11 cellular contexts compared by ENCODE assay signal in the genomic region with DNA sequence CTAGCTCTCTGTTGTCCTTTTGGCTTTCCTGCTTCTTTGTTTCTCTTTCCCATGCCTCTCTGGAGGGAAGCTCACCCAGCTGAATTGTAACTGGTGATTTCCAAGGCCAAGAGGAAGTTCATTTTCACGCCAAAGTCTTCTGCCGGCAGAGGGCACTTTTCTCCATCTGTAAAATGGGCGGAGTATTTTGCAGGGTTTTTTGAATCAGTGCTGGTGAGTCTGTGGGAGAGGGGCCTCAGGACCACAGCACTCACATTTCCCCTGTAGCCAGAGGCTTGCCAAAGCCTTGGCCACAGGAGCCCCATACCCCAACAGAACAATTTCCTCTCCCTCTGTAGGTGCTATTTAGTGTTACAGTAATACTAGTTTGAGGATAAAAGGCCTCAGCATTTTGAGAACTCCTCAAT. TPM values are rescaled to one million over a fixed set of nuclear protein-coding genes. Genes with fewer than 3 reads are reported as not detected.
DNase-seq lines count a peak whose midpoint lies in the region; ATAC-seq, FAIRE-seq and TF ChIP-seq lines count a peak whose summit lies in the region.
"Had no signal": no experiment of that assay in that cellular context is flagged by ENCODE, and none has a peak within 500 bp of the region (broad histone marks: within the 10 kb centered on the region; RNA-seq: fewer than 3 reads in every experiment).

No MANE protein-coding gene starts in this region.

- no peak overlapping the region for H3K14ac ChIP-seq in H1 (ENCODE audit: insufficient read length)

- no peaks in the 10 kb centered on the region for H3K79me1 ChIP-seq in H1 (ENCODE audit: low read depth, low read length)

- H4K5ac ChIP-seq in H1 (ENCODE audit: insufficient read length, low read depth, low read length): no peak overlapping the region

- H3K27me3 ChIP-seq in H1 (replicated peaks in 1 of 4; ENCODE audit: control insufficient read depth in 3 of 4, extremely low read depth in 1 of 4, insufficient read depth in 3 of 4, low read length in 3 of 4) (no peaks in the 10 kb centered on the region), testis (no peaks in the 10 kb centered on the region)
- H3K27me3 ChIP-seq: neutrophil had no signal

- no peaks in the 10 kb centered on the region for H4K20me1 ChIP-seq in H1 (replicated peaks in 1 of 2; ENCODE audit: control insufficient read depth in 1 of 2, insufficient read depth in 2 of 2, low read length in 2 of 2)

- peak; percentile 57 for DNase-seq in activated naive CD4-positive, alpha-beta T cell treated with Interleukin-2 at 50 U/mL for 16 hours
- no peak for DNase-seq in activated naive CD4-positive, alpha-beta T cell (lab: John Stamatoyannopoulos, UW)
- peak; percentile 29 for DNase-seq in T-helper 2 cell treated with Interferon-gamma antibody and Interleukin-4, amounts not matched to agents 5 μg/mL and 100 μg/mL, for 36 hours (ENCODE audit: low spot score)
- DNase-seq in H1 (ENCODE audit: low read depth in 1 of 2, low spot score in 2 of 2) (no peak), testis (peak; percentile 28), NCI-H2196 treated with DMSO at 0.1 percent for 48 hours (lab: John Stamatoyannopoulos, UW; ENCODE audit: unreplicated experiment) (no peak), RCC 7860 (ENCODE audit: low spot score) (no peak)
- DNase-seq: C1 segment of cervical spinal cord; NK-92 treated with Interleukin-12 subunit alpha and Interleukin-12 subunit beta, amount 100 ng/mL, for 24 hours had no signal

- no peak overlapping the region for H3K27ac Mint-ChIP-seq in T-helper 2 cell treated with Interferon-gamma antibody and Interleukin-4, amounts not matched to agents 5 μg/mL and 100 μg/mL, for 36 hours

- H3K36me3 Mint-ChIP-seq in T-helper 2 cell treated with Interferon-gamma antibody and Interleukin-4, amounts not matched to agents 5 μg/mL and 100 μg/mL, for 36 hours (ENCODE audit: low read depth): no peaks in the 10 kb centered on the region

- TF ChIP-seq CTCF in H1 (IDR thresholded peaks at IDR 0.05; ENCODE audit: control extremely low read depth in 1 of 3, insufficient read depth in 1 of 3, low read depth in 1 of 3, low read length in 3 of 3): no peak
- TF ChIP-seq CTCF in testis (IDR thresholded peaks at IDR 0.05): peak in 1 of 3 experiments; percentile 11

- H2BK15ac ChIP-seq in H1 (ENCODE audit: low read length): no peak overlapping the region

- no peak overlapping the region for H3K4ac ChIP-seq in H1 (replicated peaks; ENCODE audit: insufficient read length, low read depth, low read length)

- intact Hi-C loops in testis (cut with DNase I; ENCODE audit: low total_unique reads): no loop called here

- 0 out of 2 replicates have a peak overlapping the region, but pooled peaks have one; percentile 48 for H2BK20ac ChIP-seq in H1 (ENCODE audit: low read length)

- H3K79me2 ChIP-seq in H1 (ENCODE audit: control insufficient read depth in 1 of 2, insufficient read depth in 2 of 2, low read length in 2 of 2): no peaks in the 10 kb centered on the region

- POLR2A ChIA-PET in H1 (lab: Charles Lee; ENCODE audit: partially characterized antibody): interaction anchor here (0.7 to 1.2 kb wide), 3 partner anchors 25 to 42 kb away, joined by 3 to 4 read pairs (median 4); a partner anchor contains a TSS

- FAIRE-seq in H1 (lab: Jason Lieb, UNC) (no peak), RCC 7860 (lab: Jason Lieb, UNC) (no peak)

- H2AK5ac ChIP-seq in H1 (ENCODE audit: low read depth, low read length): no peak overlapping the region

- no peak for ATAC-seq in HG03378 (IDR thresholded peaks at IDR 0.05; ENCODE audit: unreplicated experiment)

- no peak overlapping the region for H3K4me2 ChIP-seq in H1 (ENCODE audit: insufficient read depth in 1 of 2, low read depth in 2 of 2, low read length in 2 of 2)

- 92% methylated on average over 3 of the region's 3 CpGs; no CpG with 5 or more reads in 1 of the 2 experiments for WGBS in H1 (ENCODE audit: extremely low coverage in 1 of 2, insufficient coverage in 1 of 2, insufficient read length in 1 of 2, insufficient replicate concordance in 2 of 2, low coverage in 1 of 2, low lambda C conversion rate in 2 of 2, missing lambda C conversion rate in 1 of 2), 2 experiments
- WGBS in testis, 2 donors: 23 to 25% methylated on average over 3 of the region's 3 CpGs

- H3K18ac ChIP-seq in H1 (ENCODE audit: extremely low read depth, low read length): no peak overlapping the region

- no peak for TF ChIP-seq EP300 in H1 (IDR thresholded peaks at IDR 0.05; ENCODE audit: borderline replicate concordance in 1 of 2, low read depth in 2 of 2, low read length in 2 of 2)

- H3K23me2 ChIP-seq in H1 (ENCODE audit: low read depth, low read length): no peaks in the 10 kb centered on the region

- H3K56ac ChIP-seq in H1 (replicated peaks; ENCODE audit: insufficient read length, low read depth, low read length): no peak overlapping the region

- no peak overlapping the region for H2BK5ac ChIP-seq in H1 (ENCODE audit: low read depth, low read length)

- H3K9ac ChIP-seq in H1 (replicated peaks in 1 of 4; ENCODE audit: extremely low read depth in 1 of 4, low read depth in 3 of 4, low read length in 3 of 4): no peak overlapping the region

- H2BK12ac ChIP-seq in H1 (ENCODE audit: low read depth, low read length): no peak overlapping the region

- H3K4me1 ChIP-seq in H1 (replicated peaks in 1 of 4; ENCODE audit: control insufficient read depth in 3 of 4, insufficient read depth in 4 of 4, low read length in 3 of 4): peaks cover 0 to 1% (median 0%) of the 10 kb centered on the region in 4 experiments; a peak in 2 of 7 replicates
- H3K4me1 ChIP-seq in testis: no peaks in the 10 kb centered on the region

- CTCF ChIA-PET in H1 (lab: Charles Lee; ENCODE audit: partially characterized antibody): interaction anchor here (0.7 to 1.6 kb wide), 10 partner anchors 11 to 610 kb away, joined by 3 to 7 read pairs (median 3); no protein-coding TSS in a partner anchor

- TF ChIP-seq RAD21 in H1 (IDR thresholded peaks at IDR 0.05 in 1 of 2, conservative IDR thresholded peaks at IDR 0.05 in 1 of 2; ENCODE audit: low read depth in 2 of 2, low read length in 2 of 2): peak in 1 of 2 experiments; percentile 4; a peak in 1 of 4 replicates

- H3K27ac ChIP-seq in H1 (ENCODE audit: low read depth, low read length): no peak overlapping the region
- no peak overlapping the region for H3K27ac ChIP-seq in testis
- H3K27ac ChIP-seq: neutrophil had no signal

- no peaks in the 10 kb centered on the region for H3K9me3 Mint-ChIP-seq in T-helper 2 cell treated with Interferon-gamma antibody and Interleukin-4, amounts not matched to agents 5 μg/mL and 100 μg/mL, for 36 hours

- no peaks in the 10 kb centered on the region for H3K27me3 Mint-ChIP-seq in T-helper 2 cell treated with Interferon-gamma antibody and Interleukin-4, amounts not matched to agents 5 μg/mL and 100 μg/mL, for 36 hours (ENCODE audit: low read depth)

- H4K91ac ChIP-seq in H1 (replicated peaks; ENCODE audit: insufficient read length, low read length): no peak overlapping the region

- H3K4me3 Mint-ChIP-seq in T-helper 2 cell treated with Interferon-gamma antibody and Interleukin-4, amounts not matched to agents 5 μg/mL and 100 μg/mL, for 36 hours: no peak overlapping the region

- peaks cover 12% of the 10 kb centered on the region for H3K4me1 Mint-ChIP-seq in T-helper 2 cell treated with Interferon-gamma antibody and Interleukin-4, amounts not matched to agents 5 μg/mL and 100 μg/mL, for 36 hours (ENCODE audit: low read depth)

- H3K36me3 ChIP-seq in H1 (ENCODE audit: control insufficient read depth in 2 of 4, insufficient read depth in 4 of 4, low read length in 3 of 4) (no peaks in the 10 kb centered on the region), testis (ENCODE audit: low read depth, missing control alignments) (no peaks in the 10 kb centered on the region)
- H3K36me3 ChIP-seq: neutrophil had no signal

- H3K4me3 ChIP-seq in H1 (ENCODE audit: extremely low read depth in 1 of 4, insufficient read depth in 2 of 4, low read depth in 3 of 4, low read length in 4 of 4) (no peak overlapping the region), testis (no peak overlapping the region)

- no peak overlapping the region for H3K23ac ChIP-seq in H1 (ENCODE audit: insufficient read length)

- TF ChIP-seq POLR2A in H1 (IDR thresholded peaks at IDR 0.05; ENCODE audit: control extremely low read depth in 1 of 2, low read depth in 2 of 2, low read length in 2 of 2) (no peak), testis (IDR thresholded peaks at IDR 0.05) (no peak)

- no peak overlapping the region for H2AFZ ChIP-seq in H1 (ENCODE audit: low read length)

- H2BK120ac ChIP-seq in H1 (replicated peaks; ENCODE audit: low read depth, low read length): no peak overlapping the region

- no peak overlapping the region for H4K8ac ChIP-seq in H1 (ENCODE audit: extremely low read depth, insufficient read depth, low read length)

- H3K9me3 ChIP-seq in H1 (ENCODE audit: insufficient read depth in 2 of 2, low read depth in 1 of 2, low read length in 1 of 2) (no peaks in the 10 kb centered on the region), testis (no peaks in the 10 kb centered on the region)
- H3K9me3 ChIP-seq: neutrophil had no signal

TF ChIP-seq in H1, 55 proteins besides CTCF, POLR2A, EP300 and RAD21 (continues in another document):
- TF ChIP-seq GTF2F1 (IDR thresholded peaks at IDR 0.05; ENCODE audit: borderline replicate concordance, low read depth, low read length): no peak

RNA-seq across cellular contexts. Expression of a gene that starts 42.3 kb away (rescaled TPM):
- total RNA-seq in H1 (2021; fragmentation: NEBNext Ultra II Directional; extraction: Animal tissue kit (Norgen Biotek cat#: 25700)): 378 and 389 TPM in 2 replicates
- polyA plus RNA-seq in H1 (2011; rRNA removed) (90.6 and 116 TPM in 2 replicates), testis (ENCODE audit: insufficient read depth, low read depth, low replicate concordance) (174 TPM)
- polyA plus RNA-seq in H1 (2011; cell fraction: cytosol; rRNA removed): 114 TPM
- 147 TPM for polyA plus RNA-seq in H1 (2011; cell fraction: nucleus; rRNA removed)
- polyA plus RNA-seq in H1 (2012, experiment 1 of 2): 195 to 447 TPM (median 235 TPM) in 4 replicates
- 18.5 TPM for polyA plus RNA-seq in H1 (2012, experiment 2 of 2)
- 192 TPM for polyA plus RNA-seq in H1 (2013, experiment 1 of 2)
- 184 TPM for polyA plus RNA-seq in H1 (2013, experiment 2 of 2)
- polyA minus RNA-seq in H1 (2011; rRNA and poly(A)+ RNA removed): 458 and 712 TPM in 2 replicates
- polyA minus RNA-seq in H1 (2011; cell fraction: cytosol; rRNA and poly(A)+ RNA removed): 183 TPM
- polyA minus RNA-seq in H1 (2011; cell fraction: nucleus; rRNA and poly(A)+ RNA removed): 431 TPM
- total RNA-seq in testis: 100 to 1,000 TPM; 243 to 248 TPM

RNA-seq across cellular contexts. Expression of a gene that starts 53.1 kb away (rescaled TPM):
- total RNA-seq in H1 (2021; fragmentation: NEBNext Ultra II Directional; extraction: Animal tissue kit (Norgen Biotek cat#: 25700)): 6.6 and 8.3 TPM in 2 replicates
- polyA plus RNA-seq in H1 (2011; rRNA removed): 12.8 and 13.9 TPM in 2 replicates
- 8.3 TPM for polyA plus RNA-seq in H1 (2011; cell fraction: cytosol; rRNA removed)
- polyA plus RNA-seq in H1 (2011; cell fraction: nucleus; rRNA removed): 10.5 TPM
- 6.4 to 9.6 TPM (median 7.6 TPM) in 4 replicates for polyA plus RNA-seq in H1 (2012, experiment 1 of 2)
- 6.8 TPM for polyA plus RNA-seq in H1 (2012, experiment 2 of 2)
- 5.9 TPM for polyA plus RNA-seq in H1 (2013, experiment 1 of 2)
- 7.7 TPM for polyA plus RNA-seq in H1 (2013, experiment 2 of 2)
- polyA minus RNA-seq in H1 (2011; rRNA and poly(A)+ RNA removed): 4.6 and 7.5 TPM in 2 replicates
- polyA minus RNA-seq in H1 (2011; cell fraction: cytosol; rRNA and poly(A)+ RNA removed): 12.8 TPM
- 8.5 TPM for polyA minus RNA-seq in H1 (2011; cell fraction: nucleus; rRNA and poly(A)+ RNA removed)
- total RNA-seq in testis: 10 to 100 TPM; 86.5 to 98.2 TPM
- polyA plus RNA-seq in testis (ENCODE audit: insufficient read depth, low read depth, low replicate concordance): 116 TPM

Comparison
In these comparisons a context has a peak if more than half of its experiments do, and no peak if none do; other contexts are left out.
1. DNase-seq: peak in activated naive CD4-positive, alpha-beta T cell treated with Interleukin-2 at 50 U/mL for 16 hours (single experiment), T-helper 2 cell treated with Interferon-gamma antibody and Interleukin-4, amounts not matched to agents 5 μg/mL and 100 μg/mL, for 36 hours (single experiment) and testis (single experiment); none in activated naive CD4-positive, alpha-beta T cell (0 of 4), H1 (0 of 2), NCI-H2196 treated with DMSO at 0.1 percent for 48 hours (single experiment) and RCC 7860 (single experiment).